27 cellular contexts compared by ENCODE assay signal in the genomic region with DNA sequence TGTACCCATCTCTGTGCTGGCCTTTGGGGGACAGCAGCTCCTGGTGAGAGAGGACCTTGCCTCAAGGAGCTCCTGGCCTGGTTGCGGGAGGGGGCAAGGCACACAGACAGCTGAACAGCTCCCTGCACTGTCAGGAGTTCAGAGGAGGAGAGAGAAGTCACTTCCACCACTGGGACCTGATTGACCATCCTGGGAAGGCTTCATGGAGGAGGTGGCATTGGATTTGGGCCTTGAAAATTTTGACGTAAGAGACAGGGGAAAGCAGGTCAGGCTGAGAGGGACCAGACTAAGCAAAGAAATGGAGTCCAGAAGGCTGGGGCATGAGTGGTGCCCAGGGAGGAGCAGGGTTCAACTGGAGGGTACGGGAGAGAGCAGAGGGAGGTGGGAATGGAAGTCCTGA. TPM values are rescaled to one million over a fixed set of nuclear protein-coding genes. Genes with fewer than 3 reads are reported as not detected.
"Had no signal": no experiment of that assay in that cellular context is flagged by ENCODE, and none has a peak within 500 bp of the region (broad histone marks: within the 10 kb centered on the region; RNA-seq: fewer than 3 reads in every experiment).

No MANE protein-coding gene starts in this region.

- H3K4me2 ChIP-seq: KMS-11, SK-N-SH had no signal

- H3K9me3 Mint-ChIP-seq: activated CD4-positive, alpha-beta memory T cell treated with anti-CD3 and anti-CD28 coated beads, Interleukin-2, amount 10 ng/mL, durations not matched to agents 7 days and 5 days; activated naive CD4-positive, alpha-beta T cell treated with anti-CD3 and anti-CD28 coated beads, Interleukin-2, amount 10 ng/mL, durations not matched to agents 7 days and 5 days; activated naive CD8-positive, alpha-beta T cell treated with anti-CD3 and anti-CD28 coated beads for 36 hours; activated T-cell treated with anti-CD3 and anti-CD28 coated beads, Interleukin-2, amount 50 U/mL, for 72 hours; activated T-helper 2 cell treated with anti-CD3 and anti-CD28 coated beads, Interferon-gamma antibody, Interleukin-2, Interleukin-4, amounts not matched to agents 10 μg/mL and 5 μg/mL and 100 μg/mL, durations not matched to agents 14 hours and 24 hours and 36 hours had no signal

- H3K36me3 ChIP-seq: brain microvascular endothelial cell, Peyer's patch, SJCRH30 had no signal

- DNase-seq: activated CD4-positive, alpha-beta memory T cell treated with anti-CD3 and anti-CD28 coated beads, Interleukin-2, amount 10 ng/mL, durations not matched to agents 7 days and 5 days; activated CD4-positive, alpha-beta T cell treated with anti-CD3 and anti-CD28 coated beads for 36 hours; activated CD4-positive, alpha-beta T cell treated with anti-CD3 and anti-CD28 coated beads, Interleukin-2, amount 50 U/mL, for 1 hour; activated gamma-delta T cell treated with Interleukin-2 at 50 U/mL for 16 hours; activated naive CD4-positive, alpha-beta T cell treated with anti-CD3 and anti-CD28 coated beads, Interleukin-2, amount 10 ng/mL, durations not matched to agents 7 days and 5 days; activated naive CD8-positive, alpha-beta T cell treated with anti-CD3 and anti-CD28 coated beads for 36 hours; activated T-cell treated with anti-CD3 and anti-CD28 coated beads, Interleukin-2, amount 50 U/mL, for 72 hours; brain microvascular endothelial cell; NCI-H1092 treated with DMSO at 0.1 percent for 48 hours; NCI-H1417 treated with DMSO at 0.1 percent for 48 hours; NCI-H1694; NCI-H2029; NCI-H2107; NCI-H345; NCI-H510A; NCI-H69; NK-92 treated with Interleukin-12 subunit alpha and Interleukin-12 subunit beta, amount 100 ng/mL, for 24 hours; Peyer's patch; Right ventricle myocardium superior; SJCRH30; SK-N-SH; T-helper 1 cell had no signal

- H3K4me3 Mint-ChIP-seq: activated CD4-positive, alpha-beta memory T cell treated with anti-CD3 and anti-CD28 coated beads, Interleukin-2, amount 10 ng/mL, durations not matched to agents 7 days and 5 days; activated CD4-positive, alpha-beta T cell treated with anti-CD3 and anti-CD28 coated beads for 36 hours; activated naive CD4-positive, alpha-beta T cell treated with anti-CD3 and anti-CD28 coated beads, Interleukin-2, amount 10 ng/mL, durations not matched to agents 7 days and 5 days; activated naive CD8-positive, alpha-beta T cell treated with anti-CD3 and anti-CD28 coated beads for 36 hours; activated T-cell treated with anti-CD3 and anti-CD28 coated beads, Interleukin-2, amount 50 U/mL, for 72 hours had no signal

- ATAC-seq: activated CD4-positive, alpha-beta T cell treated with anti-CD3 and anti-CD28 coated beads for 36 hours; activated T-cell treated with anti-CD3 and anti-CD28 coated beads, Interleukin-2, amount 50 U/mL, for 72 hours had no signal

- H3K9me3 ChIP-seq: Peyer's patch, SJCRH30, SK-N-SH had no signal

- H3K36me3 Mint-ChIP-seq: activated naive CD4-positive, alpha-beta T cell treated with anti-CD3 and anti-CD28 coated beads, Interleukin-2, amount 10 ng/mL, durations not matched to agents 7 days and 5 days; activated naive CD8-positive, alpha-beta T cell treated with anti-CD3 and anti-CD28 coated beads for 36 hours had no signal

- H3K4me3 ChIP-seq: Peyer's patch, SJCRH30 had no signal

- H3K9ac ChIP-seq: KMS-11, SK-N-SH had no signal

- H3K27ac ChIP-seq: brain microvascular endothelial cell, KMS-11, Peyer's patch, RWPE1, SJCRH30, VCaP had no signal

- H3K27ac Mint-ChIP-seq: activated CD4-positive, alpha-beta memory T cell treated with anti-CD3 and anti-CD28 coated beads, Interleukin-2, amount 10 ng/mL, durations not matched to agents 7 days and 5 days; activated CD4-positive, alpha-beta T cell treated with anti-CD3 and anti-CD28 coated beads for 36 hours; activated naive CD4-positive, alpha-beta T cell treated with anti-CD3 and anti-CD28 coated beads, Interleukin-2, amount 10 ng/mL, durations not matched to agents 7 days and 5 days; activated naive CD8-positive, alpha-beta T cell treated with anti-CD3 and anti-CD28 coated beads for 36 hours; activated T-cell treated with anti-CD3 and anti-CD28 coated beads, Interleukin-2, amount 50 U/mL, for 72 hours; activated T-helper 2 cell treated with anti-CD3 and anti-CD28 coated beads, Interferon-gamma antibody, Interleukin-2, Interleukin-4, amounts not matched to agents 10 μg/mL and 5 μg/mL and 100 μg/mL, durations not matched to agents 14 hours and 24 hours and 36 hours had no signal

- H3K4me1 Mint-ChIP-seq: activated CD4-positive, alpha-beta memory T cell treated with anti-CD3 and anti-CD28 coated beads, Interleukin-2, amount 10 ng/mL, durations not matched to agents 7 days and 5 days had no signal

- H3K27me3 ChIP-seq: brain microvascular endothelial cell, Peyer's patch, SJCRH30 had no signal

RNA-seq across cellular contexts. Expression of gene DAB2IP, which starts 20.3 kb away (rescaled TPM):
- total RNA-seq: activated CD4-positive, alpha-beta memory T cell treated with anti-CD3 and anti-CD28 coated beads, Interleukin-2, amount 10 ng/mL, durations not matched to agents 7 days and 5 days; activated T-helper 2 cell treated with anti-CD3 and anti-CD28 coated beads, Interferon-gamma antibody, Interleukin-2, Interleukin-4, amounts not matched to agents 10 μg/mL and 5 μg/mL and 100 μg/mL, durations not matched to agents 14 hours and 24 hours and 36 hours; T-helper 2 cell treated with Interferon-gamma antibody and Interleukin-4, amounts not matched to agents 100 ng/mL and 5 ng/mL, for 36 hours had no signal
